25 cellular contexts compared by ENCODE assay signal in the genomic region with DNA sequence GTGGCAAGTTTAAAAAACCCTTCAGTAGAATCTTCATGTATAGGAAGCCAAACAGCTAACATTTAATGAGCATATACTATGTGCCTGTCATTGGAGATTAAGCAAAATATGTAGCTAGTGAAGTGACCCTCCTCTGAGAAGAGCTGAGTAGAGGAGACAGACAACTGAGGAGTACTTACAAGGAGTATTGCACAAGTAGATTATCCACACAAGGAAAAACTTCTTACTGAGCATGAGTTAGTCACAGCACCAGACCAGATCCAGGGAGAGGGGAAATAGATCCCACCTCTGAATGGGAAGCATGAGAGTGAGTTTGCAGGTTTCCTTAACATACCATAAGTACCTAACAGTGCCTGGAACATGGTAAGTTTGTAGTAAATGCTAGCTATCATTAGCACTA. TPM values are rescaled to one million over a fixed set of nuclear protein-coding genes. Genes with fewer than 3 reads are reported as not detected.
A peak's percentile ranks its signal among the peaks of the same experiment; 100 is the strongest.
DNase-seq lines count a peak whose midpoint lies in the region; ATAC-seq, FAIRE-seq and TF ChIP-seq lines count a peak whose summit lies in the region.
"Had no signal": no experiment of that assay in that cellular context is flagged by ENCODE, and none has a peak within 500 bp of the region (broad histone marks: within the 10 kb centered on the region; RNA-seq: fewer than 3 reads in every experiment).

No MANE protein-coding gene starts in this region.

- no peaks in the 10 kb centered on the region for H3K9me3 Mint-ChIP-seq in MCF 10A (ENCODE audit: unreplicated experiment)
- H3K9me3 Mint-ChIP-seq in GM23338 = no peaks in the 10 kb centered on the region
- H3K9me3 Mint-ChIP-seq: CD8-positive, alpha-beta T cell had no signal

- no peaks in the 10 kb centered on the region for H3K27me3 ChIP-seq in mammary epithelial cell (ENCODE audit: insufficient read depth, low read length)
- H3K27me3 ChIP-seq in bronchial epithelial cell (ENCODE audit: control insufficient read depth, insufficient read depth, low read length) = no peaks in the 10 kb centered on the region
- no peaks in the 10 kb centered on the region for H3K27me3 ChIP-seq in keratinocyte (ENCODE audit: control insufficient read depth, extremely low read depth, insufficient read depth, low read length)
- H3K27me3 ChIP-seq in GM23338 (ENCODE audit: insufficient read depth) = no peaks in the 10 kb centered on the region
- no peaks in the 10 kb centered on the region for H3K27me3 ChIP-seq in HAP-1 (ENCODE audit: low read depth)
- H3K27me3 ChIP-seq: SJCRH30 had no signal

- H3K4me3 Mint-ChIP-seq in MCF 10A (ENCODE audit: unreplicated experiment) = no peak overlapping the region
- H3K4me3 Mint-ChIP-seq in GM23338 = no peak overlapping the region
- H3K4me3 Mint-ChIP-seq: CD8-positive, alpha-beta T cell had no signal

- BruUV-seq in MCF 10A (replicated peaks; lab: Mats Ljungman, UMichigan) = no TSS peak
- BruUV-seq in mammary epithelial cell (replicated peaks; lab: Mats Ljungman, UMichigan) = no TSS peak

- TF ChIP-seq CTCF in MCF 10A (IDR thresholded peaks at IDR 0.05; ENCODE audit: unreplicated experiment) (no peak), mammary epithelial cell (conservative IDR thresholded peaks at IDR 0.05 in 1 of 2, IDR thresholded peaks at IDR 0.05 in 1 of 2; ENCODE audit: extremely low read depth in 1 of 2, insufficient read depth in 1 of 2, low read depth in 1 of 2, low read length in 2 of 2) (no peak), bronchial epithelial cell (IDR thresholded peaks at IDR 0.05; ENCODE audit: insufficient read depth, low read length, severe bottlenecking) (no peak), keratinocyte (optimal IDR thresholded peaks at IDR 0.05 in 1 of 3, IDR thresholded peaks at IDR 0.05 in 1 of 3, conservative IDR thresholded peaks at IDR 0.05 in 1 of 3; ENCODE audit: extremely low read depth in 1 of 3, insufficient read depth in 2 of 3, low read length in 3 of 3) (no peak), GM23338 (conservative IDR thresholded peaks at IDR 0.05; ENCODE audit: low read depth in 2 of 2) (no peak)

- H3K36me3 Mint-ChIP-seq in MCF 10A (ENCODE audit: insufficient read depth, unreplicated experiment) (peaks cover 17% of the 10 kb centered on the region), GM23338 (ENCODE audit: low read depth) (no peaks in the 10 kb centered on the region)
- H3K36me3 Mint-ChIP-seq: CD8-positive, alpha-beta T cell had no signal

- peak overlapping the region; percentile 64 for H3K27ac Mint-ChIP-seq in MCF 10A (ENCODE audit: low read depth, unreplicated experiment)
- H3K27ac Mint-ChIP-seq in GM23338 = no peak overlapping the region
- H3K27ac Mint-ChIP-seq: CD8-positive, alpha-beta T cell had no signal

- H3K4me1 Mint-ChIP-seq in MCF 10A (ENCODE audit: insufficient read depth, unreplicated experiment) (peaks cover 29% of the 10 kb centered on the region), GM23338 (peaks cover 10% of the 10 kb centered on the region)

- dilution Hi-C loops in mammary epithelial cell (cut with HindIII; ENCODE audit: low sequenced_read_pairs) (no loop called here), keratinocyte (cut with MboI; ENCODE audit: extremely low pct_ligation_motif_present, low sequenced_read_pairs) (no loop called here)

- H3K79me2 ChIP-seq in mammary epithelial cell (ENCODE audit: insufficient read depth, low read length) (peaks cover 95% of the 10 kb centered on the region), keratinocyte (ENCODE audit: control insufficient read depth, insufficient read depth, low read length) (peaks cover 90% of the 10 kb centered on the region), GM23338 (replicated peaks; ENCODE audit: insufficient read depth) (peaks cover 49% of the 10 kb centered on the region)

- H3K9ac ChIP-seq in mammary epithelial cell (ENCODE audit: insufficient read depth, low read length) = no peak overlapping the region
- H3K9ac ChIP-seq in keratinocyte (ENCODE audit: control insufficient read depth, extremely low read depth, insufficient read depth, low read length) = no peak overlapping the region

- H3F3A ChIP-seq in GM23338 (replicated peaks; ENCODE audit: low read depth) = no peaks in the 10 kb centered on the region

- DNase-seq in MCF 10A (ENCODE audit: unreplicated experiment) (no peak), mammary epithelial cell (no peak), bronchial epithelial cell (ENCODE audit: low read depth) (peak; percentile 36), keratinocyte (ENCODE audit: low read depth, low spot score) (no peak), urothelium cell line (ENCODE audit: low spot score) (no peak), posterior vena cava (ENCODE audit: low spot score) (no peak), GM23338 (ENCODE audit: low spot score) (no peak), HAP-1 (ENCODE audit: low spot score in 2 of 2) (no peak)
- DNase-seq: 8988T; C1 segment of cervical spinal cord; CD8-positive, alpha-beta T cell; DMS153; Karpas-422; MM.1S; NCI-H1092 treated with DMSO at 0.1 percent for 48 hours; NCI-H1436 treated with DMSO at 0.1 percent for 48 hours; NCI-H2029 treated with DMSO at 0.1 percent for 48 hours; NCI-H345; NCI-H524; NCI-H774; NK-92 treated with Interleukin-12 subunit alpha and Interleukin-12 subunit beta, amount 100 ng/mL, for 24 hours; SJCRH30 had no signal

- POLR2A ChIA-PET in MCF 10A (lab: Yijun Ruan, JAX) = interaction anchor here (0.6 to 2.3 kb wide), 5 partner anchors 9 to 189 kb away, joined by 3 to 6 read pairs (median 3); no protein-coding TSS in a partner anchor

- no peaks in the 10 kb centered on the region for H4K20me1 ChIP-seq in mammary epithelial cell (ENCODE audit: insufficient read depth, low read length)
- peaks cover 2% of the 10 kb centered on the region for H4K20me1 ChIP-seq in keratinocyte (ENCODE audit: control insufficient read depth, extremely low read depth, insufficient read depth, low read length)
- H4K20me1 ChIP-seq in GM23338 (replicated peaks; ENCODE audit: insufficient read depth) = 0 out of 2 replicates have a peak, but pooled peaks cover 4% of the 10 kb centered on the region

- no peaks in the 10 kb centered on the region for H3K9me3 ChIP-seq in mammary epithelial cell (replicated peaks; ENCODE audit: insufficient read depth, low read length)
- no peaks in the 10 kb centered on the region for H3K9me3 ChIP-seq in keratinocyte (ENCODE audit: control insufficient read depth, low read depth, low read length)
- H3K9me3 ChIP-seq in HAP-1 = no peaks in the 10 kb centered on the region
- H3K9me3 ChIP-seq: SJCRH30 had no signal

- no peak for FAIRE-seq in bronchial epithelial cell (lab: Jason Lieb, UNC)
- peak; percentile 64 for FAIRE-seq in keratinocyte (lab: Jason Lieb, UNC)
- peak; percentile 67 for FAIRE-seq in urothelium cell line (lab: Jason Lieb, UNC)
- FAIRE-seq: G401.6, GM12892, H1 had no signal

- H3K27ac ChIP-seq in mammary epithelial cell (ENCODE audit: insufficient read depth, low read depth, low read length) (no peak overlapping the region), keratinocyte (ENCODE audit: control insufficient read depth, insufficient read depth, low read length) (no peak overlapping the region), GM23338 (ENCODE audit: low read depth) (no peak overlapping the region)
- H3K27ac ChIP-seq: SJCRH30 had no signal

- H3K4me3 ChIP-seq in mammary epithelial cell (replicated peaks in 1 of 3; ENCODE audit: insufficient read depth in 1 of 3, low read depth in 2 of 3, low read length in 3 of 3) = no peak overlapping the region
- H3K4me3 ChIP-seq in bronchial epithelial cell (ENCODE audit: low read depth, low read length) = no peak overlapping the region
- no peak overlapping the region for H3K4me3 ChIP-seq in keratinocyte (ENCODE audit: control insufficient read depth in 2 of 3, extremely low read depth in 1 of 3, insufficient read depth in 2 of 3, low read depth in 1 of 3, low read length in 3 of 3)
- no peak overlapping the region for H3K4me3 ChIP-seq in GM23338
- no peak overlapping the region for H3K4me3 ChIP-seq in HAP-1
- H3K4me3 ChIP-seq: SJCRH30 had no signal

- in situ Hi-C loops in mammary epithelial cell (cut with MboI; ENCODE audit: low sequenced_read_pairs in 2 of 2) (no loop called here), HAP-1 (cut with MboI; ENCODE audit: low sequenced_read_pairs) (no loop called here)

- no peak overlapping the region for H2AFZ ChIP-seq in mammary epithelial cell (ENCODE audit: low read depth, low read length)
- no peak overlapping the region for H2AFZ ChIP-seq in keratinocyte (ENCODE audit: control insufficient read depth, low read length)
- no peak overlapping the region for H2AFZ ChIP-seq in GM23338

- CTCF ChIA-PET in MCF 10A (lab: Yijun Ruan, JAX) (interaction anchor here (0.5 kb wide), 1 partner anchor 30 kb away, joined by 3 read pairs; no protein-coding TSS in a partner anchor), mammary epithelial cell (lab: Charles Lee; ENCODE audit: low non-redundant PET) (no interaction called here)

- no peaks in the 10 kb centered on the region for H3K9me2 ChIP-seq in GM23338 (ENCODE audit: insufficient read depth)

- no peaks in the 10 kb centered on the region for H3K9me1 ChIP-seq in keratinocyte (ENCODE audit: control insufficient read depth, extremely low read depth, insufficient read depth, low read length)

- intact Hi-C loops in MCF 10A (cut with micrococcal nuclease) = no loop called here
- intact Hi-C loops in mammary epithelial cell (cut with micrococcal nuclease) = no loop called here
- intact Hi-C loops in posterior vena cava (cut with DNase I) = no loop called here

- ATAC-seq in GM23338 = no peak
- ATAC-seq: CD8-positive, alpha-beta T cell had no signal

- H3K27me3 Mint-ChIP-seq in MCF 10A (ENCODE audit: insufficient read depth, unreplicated experiment) = no peaks in the 10 kb centered on the region
- no peaks in the 10 kb centered on the region for H3K27me3 Mint-ChIP-seq in GM23338 (ENCODE audit: insufficient read depth, low read depth, poor library complexity)

- peaks cover 17% of the 10 kb centered on the region for H3K4me1 ChIP-seq in mammary epithelial cell (ENCODE audit: insufficient read depth, low read length)
- H3K4me1 ChIP-seq in keratinocyte (ENCODE audit: control insufficient read depth, extremely low read depth, insufficient read depth, low read length) = peaks cover 10% of the 10 kb centered on the region
- 0 out of 2 replicates have a peak, but pooled peaks cover 7% of the 10 kb centered on the region for H3K4me1 ChIP-seq in GM23338 (ENCODE audit: insufficient read depth)
- no peaks in the 10 kb centered on the region for H3K4me1 ChIP-seq in HAP-1
- H3K4me1 ChIP-seq: SJCRH30 had no signal

- H3K4me2 ChIP-seq in mammary epithelial cell (ENCODE audit: insufficient read depth, low read depth, low read length) (no peak overlapping the region), keratinocyte (ENCODE audit: control insufficient read depth, extremely low read depth, insufficient read depth, low read depth, low read length) (no peak overlapping the region), GM23338 (no peak overlapping the region)

- H3K36me3 ChIP-seq in mammary epithelial cell (ENCODE audit: insufficient read depth, low read length) (peaks cover 4% of the 10 kb centered on the region), bronchial epithelial cell (ENCODE audit: control insufficient read depth, insufficient read depth, low read length) (peaks cover 6% of the 10 kb centered on the region), keratinocyte (ENCODE audit: control insufficient read depth in 2 of 2, extremely low read depth in 1 of 2, insufficient read depth in 2 of 2, low read length in 2 of 2) (peaks cover 4 to 7% of the 10 kb centered on the region in 2 experiments), GM23338 (ENCODE audit: insufficient read depth) (no peaks in the 10 kb centered on the region), HAP-1 (replicated peaks) (no peaks in the 10 kb centered on the region)
- H3K36me3 ChIP-seq: SJCRH30 had no signal

RNA-seq across cellular contexts. Expression of a gene that starts 33.0 kb away (rescaled TPM):
- total RNA-seq in MCF 10A (2022) (104 and 135 TPM in 2 replicates), mammary epithelial cell (100 to 1,000 TPM; 191 to 302 TPM), bronchial epithelial cell (136 and 224 TPM in 2 replicates), posterior vena cava (10 to 100 TPM; 33.1 to 49.6 TPM)
- polyA plus RNA-seq in mammary epithelial cell (60.4 TPM), keratinocyte (116 to 122 TPM (median 120 TPM) in 3 replicates), GM23338 (2016; fragmentation: Nextera tagmentation; extraction: Ambion mirVana) (5.4 and 5.7 TPM in 2 replicates)
- polyA minus RNA-seq in mammary epithelial cell (101 TPM), keratinocyte (122 to 230 TPM (median 217 TPM) in 3 replicates)
- polyA plus RNA-seq in keratinocyte (2011; ENCODE audit: low read depth) = 28.5 TPM
- polyA plus RNA-seq in keratinocyte (2011; cell fraction: cytosol; rRNA removed) = 60.2 and 96.5 TPM in 2 replicates
- polyA plus RNA-seq in keratinocyte (2011; cell fraction: nucleus; rRNA removed) = 130 and 133 TPM in 2 replicates
- polyA plus RNA-seq in keratinocyte (2012; ENCODE audit: low replicate concordance) = 53.6 and 94.8 TPM in 2 replicates
- 159 TPM for polyA minus RNA-seq in keratinocyte (2011; cell fraction: cytosol; rRNA and poly(A)+ RNA removed)
- 314 and 552 TPM in 2 replicates for polyA minus RNA-seq in keratinocyte (2011; cell fraction: nucleus; rRNA and poly(A)+ RNA removed)
- 15.9 and 18.7 TPM in 2 replicates for total RNA-seq in GM23338 (2014; rRNA removed; shearing (Covaris generic))
